ENCODE assay signal across 17 cellular contexts in the genomic region with DNA sequence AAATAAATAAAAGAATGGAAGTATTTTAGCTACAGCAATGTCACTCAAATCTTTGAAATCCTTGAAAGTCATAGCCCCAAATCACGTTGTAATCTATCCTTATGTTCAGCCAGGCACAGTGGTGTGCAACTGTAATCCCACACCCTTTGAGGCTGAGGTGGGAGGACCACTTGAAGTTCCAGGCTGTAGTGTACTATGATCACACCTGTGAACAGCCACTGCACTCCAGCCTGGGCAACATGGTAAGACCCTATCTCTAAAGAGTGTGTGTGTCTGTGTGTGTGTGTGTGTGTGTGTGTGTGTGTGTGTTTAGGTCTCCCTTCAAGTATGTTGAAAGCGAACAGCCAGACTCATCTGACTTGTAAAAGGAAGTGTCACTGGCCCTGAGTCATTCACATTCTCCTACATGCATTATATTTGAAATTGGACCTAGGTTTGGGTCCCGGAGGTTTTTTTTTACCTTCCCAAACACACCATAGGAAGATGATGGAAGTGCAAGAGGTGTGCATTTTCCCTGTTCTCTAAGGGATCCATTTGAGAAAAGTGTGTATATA. TPM values are rescaled to one million over a fixed set of nuclear protein-coding genes. Genes with fewer than 3 reads are reported as not detected.
A peak's percentile ranks its signal among the peaks of the same experiment; 100 is the strongest.
DNase-seq lines count a peak whose midpoint lies in the region; ATAC-seq, FAIRE-seq and TF ChIP-seq lines count a peak whose summit lies in the region.
"Had no signal": no experiment of that assay in that cellular context is flagged by ENCODE, and none has a peak within 500 bp of the region (broad histone marks: within the 10 kb centered on the region; RNA-seq: fewer than 3 reads in every experiment).

No MANE protein-coding gene starts in this region.

- H3K4me2 ChIP-seq in A549: peak overlapping the region; percentile 37

- H3K27ac ChIP-seq in A549 (peak overlapping the region; percentile 58 to 82), HL-60 (replicated peaks) (peak overlapping the region; percentile 41), RWPE2 (ENCODE audit: poor library complexity, severe bottlenecking) (no peak overlapping the region)

- CTCF ChIA-PET in A549 (lab: Yijun Ruan, JAX): interaction anchor here (1.2 kb wide), 1 partner anchor 12 kb away, joined by 3 read pairs; no protein-coding TSS in a partner anchor

- POLR2A ChIA-PET in A549 (lab: Yijun Ruan, JAX): no interaction called here

- no peak overlapping the region for H3K27ac Mint-ChIP-seq in activated naive CD8-positive, alpha-beta T cell treated with anti-CD3 and anti-CD28 coated beads, Interleukin-2, amount 50 U/mL, for 24 hours
- H3K27ac Mint-ChIP-seq: activated CD8-positive, alpha-beta T cell treated with anti-CD3 and anti-CD28 coated beads for 36 hours; activated T-helper 17 cell treated with anti-CD3 and anti-CD28 coated beads, Interleukin-2, amount 50 U/mL, for 72 hours had no signal

- peaks cover 8% of the 10 kb centered on the region for H3K4me1 Mint-ChIP-seq in activated naive CD8-positive, alpha-beta T cell treated with anti-CD3 and anti-CD28 coated beads, Interleukin-2, amount 50 U/mL, for 24 hours
- H3K4me1 Mint-ChIP-seq: activated T-helper 17 cell treated with anti-CD3 and anti-CD28 coated beads, Interleukin-2, amount 50 U/mL, for 72 hours had no signal

- H3K27me3 ChIP-seq in HL-60 (ENCODE audit: insufficient read depth, poor library complexity, severe bottlenecking): no peaks in the 10 kb centered on the region
- H3K27me3 ChIP-seq in RWPE2 (ENCODE audit: insufficient read depth, poor library complexity, severe bottlenecking): no peaks in the 10 kb centered on the region

- H3K4me1 ChIP-seq in A549: peaks cover 36% of the 10 kb centered on the region
- peaks cover 18% of the 10 kb centered on the region for H3K4me1 ChIP-seq in RWPE2 (ENCODE audit: insufficient read depth, poor library complexity, severe bottlenecking)

- TF ChIP-seq RAD21 in A549 (conservative IDR thresholded peaks at IDR 0.05 in 1 of 2, IDR thresholded peaks at IDR 0.05 in 1 of 2): no peak

- TF ChIP-seq EP300 in A549 (IDR thresholded peaks at IDR 0.05): no peak

- 51% methylated on average over 3 of the region's 3 CpGs for WGBS in A549 (ENCODE audit: missing lambda C conversion rate)

- no peak overlapping the region for H3K4me3 Mint-ChIP-seq in activated naive CD8-positive, alpha-beta T cell treated with anti-CD3 and anti-CD28 coated beads, Interleukin-2, amount 50 U/mL, for 24 hours
- H3K4me3 Mint-ChIP-seq: activated CD8-positive, alpha-beta T cell treated with anti-CD3 and anti-CD28 coated beads for 36 hours; activated T-helper 17 cell treated with anti-CD3 and anti-CD28 coated beads, Interleukin-2, amount 50 U/mL, for 72 hours had no signal

- H3K27me3 Mint-ChIP-seq in activated naive CD8-positive, alpha-beta T cell treated with anti-CD3 and anti-CD28 coated beads, Interleukin-2, amount 50 U/mL, for 24 hours: no peaks in the 10 kb centered on the region
- H3K27me3 Mint-ChIP-seq: activated CD8-positive, alpha-beta T cell treated with anti-CD3 and anti-CD28 coated beads for 36 hours; activated T-helper 17 cell treated with anti-CD3 and anti-CD28 coated beads, Interleukin-2, amount 50 U/mL, for 72 hours had no signal

- DNase-seq in A549 (ENCODE audit: low read depth in 1 of 2, low spot score in 1 of 2): peak in 1 of 2 experiments; percentile 53
- DNase-seq in HL-60 (ENCODE audit: low read depth in 1 of 2, low spot score in 1 of 2): peak; percentile 56 to 67
- no peak for DNase-seq in RWPE2 (ENCODE audit: low spot score)
- peak; percentile 78 for DNase-seq in fibroblast of mammary gland (ENCODE audit: low read depth)
- no peak for DNase-seq in Right ventricle myocardium superior
- DNase-seq in activated naive CD4-positive, alpha-beta T cell treated with anti-CD3 and anti-CD28 coated beads, Interleukin-2, amount 50 U/mL, for 16 hours: no peak
- DNase-seq in activated naive CD8-positive, alpha-beta T cell treated with anti-CD3 and anti-CD28 coated beads, Interleukin-2, amount 50 U/mL, for 24 hours: no peak
- DNase-seq: ACHN; activated CD8-positive, alpha-beta T cell treated with anti-CD3 and anti-CD28 coated beads for 36 hours; H7; midbrain; NCI-H2081; occipital lobe; small intestine; stimulated activated naive CD4-positive, alpha-beta T cell treated with Interleukin-2 at 50 U/mL for 16 hours had no signal

- H3K9me3 ChIP-seq in A549 (no peaks in the 10 kb centered on the region), RWPE2 (ENCODE audit: severe bottlenecking) (no peaks in the 10 kb centered on the region)

- no peaks in the 10 kb centered on the region for H3K9me3 Mint-ChIP-seq in activated naive CD8-positive, alpha-beta T cell treated with anti-CD3 and anti-CD28 coated beads, Interleukin-2, amount 50 U/mL, for 24 hours
- H3K9me3 Mint-ChIP-seq: activated CD8-positive, alpha-beta T cell treated with anti-CD3 and anti-CD28 coated beads for 36 hours; activated T-helper 17 cell treated with anti-CD3 and anti-CD28 coated beads, Interleukin-2, amount 50 U/mL, for 72 hours had no signal

- no peaks in the 10 kb centered on the region for H3K36me3 Mint-ChIP-seq in activated naive CD8-positive, alpha-beta T cell treated with anti-CD3 and anti-CD28 coated beads, Interleukin-2, amount 50 U/mL, for 24 hours (ENCODE audit: low read depth)

- intact Hi-C loops in Right ventricle myocardium superior (cut with DNase I): no loop called here

- FAIRE-seq in A549 (lab: Jason Lieb, UNC): no peak
- FAIRE-seq: small intestine had no signal

- no peak for TF ChIP-seq POLR2A in A549 (IDR thresholded peaks at IDR 0.05; ENCODE audit: low read length)

- H3K36me3 ChIP-seq in RWPE2 (ENCODE audit: low read depth): no peaks in the 10 kb centered on the region

- TF ChIP-seq CTCF in A549 (IDR thresholded peaks at IDR 0.05) (no peak), HL-60 (IDR thresholded peaks at IDR 0.05; ENCODE audit: insufficient read depth, low read length) (no peak), RWPE2 (IDR thresholded peaks at IDR 0.05; ENCODE audit: poor library complexity, severe bottlenecking) (no peak), fibroblast of mammary gland (conservative IDR thresholded peaks at IDR 0.05; ENCODE audit: control insufficient read depth, insufficient read depth, low read depth, low read length) (no peak)

- H3K4me3 ChIP-seq in A549 (no peak overlapping the region), HL-60 (replicated peaks; ENCODE audit: insufficient read depth, low read length) (no peak overlapping the region), RWPE2 (ENCODE audit: severe bottlenecking) (no peak overlapping the region), fibroblast of mammary gland (ENCODE audit: control insufficient read depth, low read depth, low read length) (no peak overlapping the region)

- peak; percentile 37 to 51; a peak in 3 of 6 replicates for ATAC-seq in A549
- ATAC-seq in RWPE2 (ENCODE audit: low read depth): peak; percentile 49; the same call in 2 of the 3 replicates
- ATAC-seq in Right ventricle myocardium superior (ENCODE audit: poor library complexity): no peak
- no peak for ATAC-seq in GM19035 (IDR thresholded peaks at IDR 0.05; ENCODE audit: unreplicated experiment)
- no peak for ATAC-seq in activated naive CD8-positive, alpha-beta T cell treated with anti-CD3 and anti-CD28 coated beads, Interleukin-2, amount 50 U/mL, for 24 hours
- ATAC-seq: activated CD8-positive, alpha-beta T cell treated with anti-CD3 and anti-CD28 coated beads for 36 hours; activated T-helper 17 cell treated with anti-CD3 and anti-CD28 coated beads, Interleukin-2, amount 50 U/mL, for 72 hours had no signal

TF ChIP-seq in A549, 52 proteins besides CTCF, POLR2A, EP300 and RAD21:
- TF ChIP-seq GATA3 (IDR thresholded peaks at IDR 0.05; ENCODE audit: borderline replicate concordance): no peak
- TF ChIP-seq RCOR1 (IDR thresholded peaks at IDR 0.05; ENCODE audit: low read depth, low read length): no peak
- no peak for TF ChIP-seq TP53 (CRISPR knock-in tag; IDR thresholded peaks at IDR 0.05)
- TF ChIP-seq FOSL2 (IDR thresholded peaks at IDR 0.05): 0 out of 2 replicates have a peak, but pooled peaks have one; percentile 8
- 0 out of 2 replicates have a peak, but pooled peaks have one; percentile 11 for TF ChIP-seq FOSL2 (CRISPR knock-in tag; IDR thresholded peaks at IDR 0.05)

RNA-seq across cellular contexts. Expression of a gene that starts 50.1 kb away (rescaled TPM):
- polyA plus RNA-seq in A549 (2011; rRNA removed) (39.1 and 40.8 TPM in 2 replicates), A549 (2017; fragmentation: RNase III; extraction: RNeasy Plus Mini Kit Qiagen cat#74134 plus additional on column Dnase treatment) (30.8 to 33.7 TPM (median 31.5 TPM) in 3 replicates)
- polyA plus RNA-seq in A549 (2012; cell fraction: cytosol; rRNA removed): 4.9 and 6.4 TPM in 2 replicates
- 6.6 and 7.5 TPM in 2 replicates for polyA plus RNA-seq in A549 (2012; cell fraction: nucleus; rRNA removed)
- 40.1 and 40.2 TPM in 2 replicates for polyA minus RNA-seq in A549 (2011; rRNA and poly(A)+ RNA removed)
- 7.3 TPM for total RNA-seq in Right ventricle myocardium superior

Comparison
In these comparisons a context has a peak if more than half of its experiments do, and no peak if none do; other contexts are left out.
1. ATAC-seq: peak in A549 (2 of 2) and RWPE2 (single experiment); none in Right ventricle myocardium superior (single experiment), GM19035 (single experiment) and activated naive CD8-positive, alpha-beta T cell treated with anti-CD3 and anti-CD28 coated beads, Interleukin-2, amount 50 U/mL, for 24 hours (single experiment).
2. DNase-seq: peak in HL-60 (2 of 2) and fibroblast of mammary gland (single experiment); none in RWPE2 (single experiment), Right ventricle myocardium superior (single experiment), activated naive CD4-positive, alpha-beta T cell treated with anti-CD3 and anti-CD28 coated beads, Interleukin-2, amount 50 U/mL, for 16 hours (single experiment) and activated naive CD8-positive, alpha-beta T cell treated with anti-CD3 and anti-CD28 coated beads, Interleukin-2, amount 50 U/mL, for 24 hours (single experiment).